In the genomic region with DNA sequence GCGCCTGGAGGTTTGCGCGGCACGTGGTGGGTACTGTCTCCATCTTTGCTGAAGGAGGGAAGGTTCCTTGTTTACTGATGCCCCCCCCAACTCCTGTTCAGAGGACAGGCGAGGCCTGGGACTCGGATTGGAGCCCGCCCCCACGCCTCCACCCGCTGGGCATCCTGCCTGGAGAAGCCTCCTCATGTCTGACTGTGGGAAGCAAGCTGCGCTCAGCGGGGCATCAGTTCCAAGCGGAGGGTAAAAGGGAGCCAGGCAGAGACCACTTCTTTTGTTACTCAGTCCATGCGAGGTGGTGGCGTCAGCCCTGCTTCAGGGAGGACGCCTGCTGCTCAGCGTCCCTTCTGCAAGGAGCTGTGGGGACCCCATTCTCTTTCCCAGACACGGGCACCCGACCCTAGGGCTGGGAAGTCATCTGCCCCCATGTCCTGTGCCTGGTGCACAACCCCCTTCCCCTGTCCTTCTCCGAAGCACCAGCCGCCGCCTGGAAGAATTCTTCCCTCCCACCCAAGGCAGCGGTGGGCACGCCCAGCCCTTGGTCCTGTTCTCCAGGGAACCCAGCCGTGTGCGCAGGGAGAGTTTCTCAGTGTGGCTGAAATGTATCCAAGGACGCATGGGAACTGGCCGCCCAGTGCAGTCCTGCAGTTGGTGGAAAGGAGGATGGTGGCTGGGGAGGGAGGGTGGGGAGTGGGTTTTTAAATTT, we compare ENCODE assay signal across 23 cellular contexts.
DNase-seq lines count a peak whose midpoint lies in the region; ATAC-seq and TF ChIP-seq lines count a peak whose summit lies in the region.
"Had no signal": no experiment of that assay in that cellular context is flagged by ENCODE, and none has a peak within 500 bp of the region (broad histone marks: within the 10 kb centered on the region; RNA-seq: fewer than 3 reads in every experiment).

No MANE protein-coding gene starts in this region.

- in situ Hi-C loops in astrocyte of the spinal cord (cut with HindIII; ENCODE audit: low sequenced_read_pairs): no loop called here

- no peak for TF ChIP-seq CTCF in astrocyte of the spinal cord (IDR thresholded peaks at IDR 0.05; ENCODE audit: low read depth, low read length)

- no peaks in the 10 kb centered on the region for H3K9me3 ChIP-seq in ES-I3 (ENCODE audit: control insufficient read depth, insufficient read depth, low read length)
- H3K9me3 ChIP-seq: adrenal gland, HAP-1, pancreas, thoracic aorta had no signal

- DNase-seq in NCI-H1092 (lab: John Stamatoyannopoulos, UW): peak; percentile 21
- peak; percentile 40 for DNase-seq in astrocyte of the spinal cord (ENCODE audit: low read depth, low spot score)
- peak in 9 of 10 donors; percentile 21 to 95 (median 60) for DNase-seq in posterior cingulate gyrus
- no peak for DNase-seq in activated CD8-positive, alpha-beta memory T cell treated with anti-CD3 and anti-CD28 coated beads, Interleukin-2, amount 10 ng/mL, durations not matched to agents 7 days and 5 days
- DNase-seq in NCI-H128 (lab: John Stamatoyannopoulos, UW; ENCODE audit: unreplicated experiment): no peak
- no peak for DNase-seq in glomerular visceral epithelial cell (ENCODE audit: extremely low spot score)
- DNase-seq: activated CD4-positive, alpha-beta T cell treated with anti-CD3 and anti-CD28 coated beads, Interleukin-2, amount 50 U/mL, for 48 hours; activated gamma-delta T cell treated with Interleukin-2 at 50 U/mL for 16 hours; activated T-cell treated with anti-CD3 and anti-CD28 coated beads for 4 hours; adrenal gland; CD8-positive, alpha-beta memory T cell; DMS79 treated with DMSO at 0.1 percent for 48 hours; Kasumi-1; kidney; NCI-H2107; pancreas; PC-9; stimulated activated naive B cell treated with anti-CD40 and anti-IgM and Interleukin-4, amounts not matched to agents 10 μg/mL and 1 μg/mL and 100 μg/mL, for 72 hours had no signal

- no peaks in the 10 kb centered on the region for H3K36me3 ChIP-seq in ES-I3 (ENCODE audit: insufficient read depth, low read length)
- H3K36me3 ChIP-seq: adrenal gland, HAP-1, pancreas, thoracic aorta had no signal

- peak overlapping the region; percentile 17; the same call in 1 of the 2 replicates for H3K9ac ChIP-seq in ES-I3 (ENCODE audit: low read depth, low read length)

- no peaks in the 10 kb centered on the region for H3K9me3 Mint-ChIP-seq in activated CD8-positive, alpha-beta memory T cell treated with anti-CD3 and anti-CD28 coated beads, Interleukin-2, amount 10 ng/mL, durations not matched to agents 7 days and 5 days (ENCODE audit: low read depth)

- H3K27me3 Mint-ChIP-seq in activated CD8-positive, alpha-beta memory T cell treated with anti-CD3 and anti-CD28 coated beads, Interleukin-2, amount 10 ng/mL, durations not matched to agents 7 days and 5 days: peaks cover 4% of the 10 kb centered on the region

- no peak overlapping the region for H3K4me3 ChIP-seq in astrocyte of the spinal cord (ENCODE audit: low read depth, low read length)
- H3K4me3 ChIP-seq: adrenal gland, HAP-1, hepatocyte, pancreas, PC-9, thoracic aorta had no signal

- ATAC-seq in activated CD8-positive, alpha-beta memory T cell treated with anti-CD3 and anti-CD28 coated beads, Interleukin-2, amount 10 ng/mL, durations not matched to agents 7 days and 5 days: no peak
- ATAC-seq: pancreas; stimulated activated naive B cell treated with anti-CD40 and anti-IgM and Interleukin-4, amounts not matched to agents 10 μg/mL and 1 μg/mL and 100 μg/mL, for 72 hours had no signal

- H3K36me3 Mint-ChIP-seq in activated CD8-positive, alpha-beta memory T cell treated with anti-CD3 and anti-CD28 coated beads, Interleukin-2, amount 10 ng/mL, durations not matched to agents 7 days and 5 days: no peaks in the 10 kb centered on the region
- H3K36me3 Mint-ChIP-seq: CD8-positive, alpha-beta memory T cell; memory B cell; stimulated activated naive B cell treated with anti-CD40 and anti-IgM and Interleukin-4, amounts not matched to agents 10 μg/mL and 1 μg/mL and 100 μg/mL, for 72 hours had no signal

- H3K27ac Mint-ChIP-seq in activated CD8-positive, alpha-beta memory T cell treated with anti-CD3 and anti-CD28 coated beads, Interleukin-2, amount 10 ng/mL, durations not matched to agents 7 days and 5 days: no peak overlapping the region
- H3K27ac Mint-ChIP-seq: memory B cell; stimulated activated naive B cell treated with anti-CD40 and anti-IgM and Interleukin-4, amounts not matched to agents 10 μg/mL and 1 μg/mL and 100 μg/mL, for 72 hours had no signal

- intact Hi-C loops in posterior cingulate gyrus (cut with DNase I): no loop called here

- peaks cover 3% of the 10 kb centered on the region; the same call in 1 of the 2 replicates for H3K4me1 ChIP-seq in ES-I3 (ENCODE audit: insufficient read depth, low read length)
- H3K4me1 ChIP-seq: adrenal gland, HAP-1, pancreas had no signal

- CTCF ChIA-PET in activated CD8-positive, alpha-beta memory T cell treated with anti-CD3 and anti-CD28 coated beads, Interleukin-2, amount 10 ng/mL, durations not matched to agents 7 days and 5 days (lab: Charles Lee): no interaction called here

- H3K4me3 Mint-ChIP-seq in activated CD8-positive, alpha-beta memory T cell treated with anti-CD3 and anti-CD28 coated beads, Interleukin-2, amount 10 ng/mL, durations not matched to agents 7 days and 5 days: no peak overlapping the region
- H3K4me3 Mint-ChIP-seq: CD8-positive, alpha-beta memory T cell; memory B cell; stimulated activated naive B cell treated with anti-CD40 and anti-IgM and Interleukin-4, amounts not matched to agents 10 μg/mL and 1 μg/mL and 100 μg/mL, for 72 hours had no signal

- H3K4me1 Mint-ChIP-seq in activated CD8-positive, alpha-beta memory T cell treated with anti-CD3 and anti-CD28 coated beads, Interleukin-2, amount 10 ng/mL, durations not matched to agents 7 days and 5 days: no peaks in the 10 kb centered on the region
- H3K4me1 Mint-ChIP-seq: CD8-positive, alpha-beta memory T cell; memory B cell; stimulated activated naive B cell treated with anti-CD40 and anti-IgM and Interleukin-4, amounts not matched to agents 10 μg/mL and 1 μg/mL and 100 μg/mL, for 72 hours had no signal

Comparison
In these comparisons a context has a peak if more than half of its experiments do, and no peak if none do; other contexts are left out.
1. DNase-seq: peak in NCI-H1092 (single experiment), astrocyte of the spinal cord (single experiment) and posterior cingulate gyrus (9 of 10); none in activated CD8-positive, alpha-beta memory T cell treated with anti-CD3 and anti-CD28 coated beads, Interleukin-2, amount 10 ng/mL, durations not matched to agents 7 days and 5 days (single experiment), NCI-H128 (single experiment) and glomerular visceral epithelial cell (single experiment).